In genomic region chr10:124739996-124740373, GRCh38 we compare ENCODE assay signal across 9 cellular contexts. TPM values are rescaled to one million over a fixed set of nuclear protein-coding genes. Genes with fewer than 3 reads are reported as not detected.
DNase-seq lines count a peak whose midpoint lies in the region; TF ChIP-seq lines count a peak whose summit lies in the region.
"Had no signal": no experiment of that assay in that cellular context is flagged by ENCODE, and none has a peak within 500 bp of the region (broad histone marks: within the 10 kb centered on the region; RNA-seq: fewer than 3 reads in every experiment).

No MANE protein-coding gene starts in this region.

- intact Hi-C loops in MCF 10A (cut with micrococcal nuclease) (loop anchor here (2.0 to 5.0 kb wide), 3 partner anchors 33 to 745 kb away; no protein-coding TSS in a partner anchor), A673 (cut with micrococcal nuclease; ENCODE audit: unreplicated experiment) (loop anchor here (2.0 to 5.0 kb wide), 2 partner anchors 108 to 209 kb away; no protein-coding TSS in a partner anchor)

- H3K27ac Mint-ChIP-seq in activated T-cell treated with anti-CD3 and anti-CD28 coated beads, Interleukin-2, amount 50 U/mL, for 24 hours = peak overlapping the region; percentile 82
- peak overlapping the region; percentile 73 for H3K27ac Mint-ChIP-seq in MCF 10A (ENCODE audit: low read depth, unreplicated experiment)

- H3K36me3 ChIP-seq in tibial nerve (no peaks in the 10 kb centered on the region), A673 (ENCODE audit: insufficient read depth, low read length, poor library complexity, severe bottlenecking) (no peaks in the 10 kb centered on the region)

- BruUV-seq in MCF 10A (replicated peaks; lab: Mats Ljungman, UMichigan) = no TSS peak
- no TSS peak for BruUV-seq in A673 (replicated peaks; lab: Mats Ljungman, UMichigan)

- POLR2A ChIA-PET in MCF 10A (lab: Yijun Ruan, JAX) (interaction anchor here (0.7 to 3.9 kb wide), 7 partner anchors 22 to 328 kb away, joined by 3 to 30 read pairs (median 9); partner anchors contain the start of gene EEF1AKMT2), A673 (lab: Charles Lee; ENCODE audit: low non-redundant PET) (no interaction called here)

- TF ChIP-seq CTCF in MCF 10A (IDR thresholded peaks at IDR 0.05; ENCODE audit: unreplicated experiment) (no peak), tibial nerve (IDR thresholded peaks at IDR 0.05) (no peak), A673 (conservative IDR thresholded peaks at IDR 0.05; ENCODE audit: low read depth, low read length) (no peak)

- H3K27ac ChIP-seq in tibial nerve (peak overlapping the region; percentile 83 to 98 (median 95)), A673 (ENCODE audit: low read depth, low read length, poor library complexity, severe bottlenecking) (no peak overlapping the region)

- DNase-seq in activated T-cell treated with anti-CD3 and anti-CD28 coated beads, Interleukin-2, amount 50 U/mL, for 24 hours = no peak
- DNase-seq in activated T-cell treated with anti-CD3 and anti-CD28 coated beads for 4 hours (no peak), MCF 10A (ENCODE audit: unreplicated experiment) (no peak), medulla oblongata (ENCODE audit: extremely low spot score) (peak; percentile 62), tibial nerve (ENCODE audit: low spot score in 2 of 2) (peak in 1 of 2 donors; percentile 8), A673 (ENCODE audit: low spot score) (no peak), inferior parietal cortex (ENCODE audit: extremely low spot score) (no peak), NCI-H2107 treated with DMSO at 0.1 percent for 48 hours (lab: John Stamatoyannopoulos, UW; ENCODE audit: unreplicated experiment) (no peak)
- DNase-seq: stimulated activated CD4-positive, alpha-beta T cell treated with anti-CD3 and anti-CD28 coated beads, Interleukin-2, amount 100 ng/mL, for 24 hours had no signal

- peaks cover 3 to 77% (median 72%) of the 10 kb centered on the region in 4 donors for H3K4me1 ChIP-seq in tibial nerve
- peaks cover 28% of the 10 kb centered on the region for H3K4me1 ChIP-seq in A673 (ENCODE audit: insufficient read depth, low read length, poor library complexity, severe bottlenecking)

- no peaks in the 10 kb centered on the region for H3K27me3 ChIP-seq in tibial nerve
- no peaks in the 10 kb centered on the region for H3K27me3 ChIP-seq in A673 (replicated peaks; ENCODE audit: insufficient read depth, low read depth, low read length, poor library complexity)

- CTCF ChIA-PET in MCF 10A (lab: Yijun Ruan, JAX) = interaction anchor here (0.7 to 4.9 kb wide), 11 partner anchors 11 to 1695 kb away, joined by 3 to 45 read pairs (median 7); no protein-coding TSS in a partner anchor
- CTCF ChIA-PET in A673 (lab: Charles Lee) = no interaction called here

- peak overlapping the region; percentile 93 for H3K4me3 Mint-ChIP-seq in activated T-cell treated with anti-CD3 and anti-CD28 coated beads, Interleukin-2, amount 50 U/mL, for 24 hours
- H3K4me3 Mint-ChIP-seq in MCF 10A (ENCODE audit: unreplicated experiment) = peak overlapping the region; percentile 85

- TF ChIP-seq EP300 in tibial nerve (IDR thresholded peaks at IDR 0.05) = no peak

- no peaks in the 10 kb centered on the region for H3K27me3 Mint-ChIP-seq in activated T-cell treated with anti-CD3 and anti-CD28 coated beads, Interleukin-2, amount 50 U/mL, for 24 hours
- H3K27me3 Mint-ChIP-seq in MCF 10A (ENCODE audit: insufficient read depth, unreplicated experiment) = no peaks in the 10 kb centered on the region

- H3K36me3 Mint-ChIP-seq in activated T-cell treated with anti-CD3 and anti-CD28 coated beads, Interleukin-2, amount 50 U/mL, for 24 hours (ENCODE audit: low read depth) = peaks cover 2% of the 10 kb centered on the region
- H3K36me3 Mint-ChIP-seq in MCF 10A (ENCODE audit: insufficient read depth, unreplicated experiment) = peaks cover 10% of the 10 kb centered on the region

- peaks cover 81% of the 10 kb centered on the region for H3K4me1 Mint-ChIP-seq in activated T-cell treated with anti-CD3 and anti-CD28 coated beads, Interleukin-2, amount 50 U/mL, for 24 hours (ENCODE audit: low read depth)
- peaks cover 54% of the 10 kb centered on the region for H3K4me1 Mint-ChIP-seq in MCF 10A (ENCODE audit: insufficient read depth, unreplicated experiment)

- H3K4me3 ChIP-seq in tibial nerve = peak overlapping the region in 2 of 4 donors; percentile 25 to 87
- no peak overlapping the region for H3K4me3 ChIP-seq in A673 (ENCODE audit: low read depth, low read length, poor library complexity, severe bottlenecking)

- TF ChIP-seq POLR2A in tibial nerve (IDR thresholded peaks at IDR 0.05) = no peak

- H3K9me3 Mint-ChIP-seq in activated T-cell treated with anti-CD3 and anti-CD28 coated beads, Interleukin-2, amount 50 U/mL, for 24 hours = no peaks in the 10 kb centered on the region
- H3K9me3 Mint-ChIP-seq in MCF 10A (ENCODE audit: unreplicated experiment) = no peaks in the 10 kb centered on the region

- H3K9me3 ChIP-seq in tibial nerve (no peaks in the 10 kb centered on the region), A673 (ENCODE audit: low read depth, low read length, poor library complexity, severe bottlenecking) (no peaks in the 10 kb centered on the region)

- WGBS in tibial nerve, 2 donors = 23 to 39% methylated on average over 6 of the region's 6 CpGs

RNA-seq across cellular contexts. Expression of gene FAM53B, which starts 4.2 kb away (rescaled TPM):
- 12.9 and 14.9 TPM in 2 replicates for total RNA-seq in MCF 10A (2022)
- 10 to 100 TPM; 60.8 to 84.8 (median 78.8) TPM for total RNA-seq in tibial nerve
- total RNA-seq in A673 (2021) = 18.3 and 19.8 TPM in 2 replicates

RNA-seq across cellular contexts. Expression of gene EEF1AKMT2, which starts 51.7 kb away (rescaled TPM):
- total RNA-seq in MCF 10A (2022) (17.5 and 18.6 TPM in 2 replicates), tibial nerve (10 to 100 TPM; 10.0 to 18.4 (median 13.2) TPM), A673 (2021) (32.2 and 33.4 TPM in 2 replicates)
